ENCODE assay signal across 28 cellular contexts in genomic region chr13:18739310-18739709, GRCh38.
"Had no signal": no experiment of that assay in that cellular context is flagged by ENCODE, and none has a peak within 500 bp of the region (broad histone marks: within the 10 kb centered on the region; RNA-seq: fewer than 3 reads in every experiment).

No MANE protein-coding gene starts in this region.

- H3K27ac Mint-ChIP-seq: naive B cell; naive thymus-derived CD8-positive, alpha-beta T cell; natural killer cell treated with Interleukin-12 subunit alpha and Interleukin-12 subunit beta and Interleukin-15 and Interleukin-18, amount 100 ng/mL, for 72 hours; nephron progenitor cell; progenitor cell of endocrine pancreas; stimulated activated effector memory CD8-positive, alpha-beta T cell treated with anti-CD3 and anti-CD28 coated beads, Interleukin-12 subunit alpha, Interleukin-12 subunit beta, amount 100 ng/mL, for 72 hours; stimulated activated naive B cell treated with anti-CD40 and anti-IgM and Interleukin-4, amounts not matched to agents 10 μg/mL and 1 μg/mL and 100 μg/mL, for 72 hours; stimulated activated naive CD8-positive, alpha-beta T cell treated with anti-CD3 and anti-CD28 coated beads, Interleukin-15, Interleukin-2, amounts not matched to agents 100 ng/mL and 50 ng/mL, for 24 hours; type B pancreatic cell had no signal

- H3K4me1 Mint-ChIP-seq: naive B cell; naive thymus-derived CD8-positive, alpha-beta T cell; nephron progenitor cell; neural crest cell; stimulated activated effector memory CD8-positive, alpha-beta T cell treated with anti-CD3 and anti-CD28 coated beads, Interleukin-12 subunit alpha, Interleukin-12 subunit beta, amount 100 ng/mL, for 72 hours; stimulated activated naive B cell treated with anti-CD40 and anti-IgM and Interleukin-4, amounts not matched to agents 10 μg/mL and 1 μg/mL and 100 μg/mL, for 72 hours had no signal

- DNase-seq: naive B cell; naive thymus-derived CD8-positive, alpha-beta T cell; nephron progenitor cell; nucleus accumbens; ovary; posterior cingulate gyrus; psoas muscle; right cardiac atrium; right lobe of liver; sigmoid colon; small intestine; stimulated activated CD4-positive, alpha-beta T cell treated with anti-CD3 and anti-CD28 coated beads, Interleukin-15, amount 100 ng/mL, for 24 hours; stimulated activated CD4-positive, alpha-beta T cell treated with anti-CD3 and anti-CD28 coated beads, Interleukin-2, amount 100 ng/mL, for 24 hours; stimulated activated CD4-positive, alpha-beta T cell treated with anti-CD3 and anti-CD28 coated beads, Interleukin-2, amount 100 ng/mL, for 48 hours; stimulated activated CD4-positive, alpha-beta T cell treated with anti-CD3 and anti-CD28 coated beads, Interleukin-4, amount 100 ng/mL, for 24 hours; stimulated activated naive B cell treated with anti-CD40 and anti-IgM and Interleukin-4, amounts not matched to agents 10 μg/mL and 1 μg/mL and 100 μg/mL, for 72 hours; stimulated activated naive CD4-positive, alpha-beta T cell treated with Interleukin-2 at 50 U/mL for 16 hours; stomach; testis; tibial artery; transverse colon; uterus had no signal

- H3K36me3 Mint-ChIP-seq: naive B cell; naive thymus-derived CD8-positive, alpha-beta T cell; natural killer cell treated with Interleukin-12 subunit alpha and Interleukin-12 subunit beta and Interleukin-15 and Interleukin-18, amount 100 ng/mL, for 72 hours; stimulated activated effector memory CD8-positive, alpha-beta T cell treated with anti-CD3 and anti-CD28 coated beads, Interleukin-12 subunit alpha, Interleukin-12 subunit beta, amount 100 ng/mL, for 72 hours; stimulated activated naive B cell treated with anti-CD40 and anti-IgM and Interleukin-4, amounts not matched to agents 10 μg/mL and 1 μg/mL and 100 μg/mL, for 72 hours; type B pancreatic cell had no signal

- H3K9me3 Mint-ChIP-seq: natural killer cell treated with Interleukin-12 subunit alpha and Interleukin-12 subunit beta and Interleukin-15 and Interleukin-18, amount 100 ng/mL, for 72 hours; stimulated activated effector memory CD8-positive, alpha-beta T cell treated with anti-CD3 and anti-CD28 coated beads, Interleukin-12 subunit alpha, Interleukin-12 subunit beta, amount 100 ng/mL, for 72 hours; type B pancreatic cell had no signal

- H3K27me3 Mint-ChIP-seq: naive B cell; natural killer cell treated with Interleukin-12 subunit alpha and Interleukin-12 subunit beta and Interleukin-15 and Interleukin-18, amount 100 ng/mL, for 72 hours; progenitor cell of endocrine pancreas; stimulated activated naive B cell treated with anti-CD40 and anti-IgM and Interleukin-4, amounts not matched to agents 10 μg/mL and 1 μg/mL and 100 μg/mL, for 72 hours; stimulated activated naive CD8-positive, alpha-beta T cell treated with anti-CD3 and anti-CD28 coated beads, Interleukin-15, Interleukin-2, amounts not matched to agents 100 ng/mL and 50 ng/mL, for 24 hours; type B pancreatic cell had no signal

- H3K4me3 Mint-ChIP-seq: naive B cell; naive thymus-derived CD8-positive, alpha-beta T cell; natural killer cell treated with Interleukin-12 subunit alpha and Interleukin-12 subunit beta and Interleukin-15 and Interleukin-18, amount 100 ng/mL, for 72 hours; nephron progenitor cell; neural crest cell; stimulated activated effector memory CD8-positive, alpha-beta T cell treated with anti-CD3 and anti-CD28 coated beads, Interleukin-12 subunit alpha, Interleukin-12 subunit beta, amount 100 ng/mL, for 72 hours; stimulated activated naive B cell treated with anti-CD40 and anti-IgM and Interleukin-4, amounts not matched to agents 10 μg/mL and 1 μg/mL and 100 μg/mL, for 72 hours; stimulated activated naive CD8-positive, alpha-beta T cell treated with anti-CD3 and anti-CD28 coated beads, Interleukin-15, Interleukin-2, amounts not matched to agents 100 ng/mL and 50 ng/mL, for 24 hours; type B pancreatic cell had no signal
